10 cellular contexts compared by ENCODE assay signal in genomic region chr5:6188344-6188743, GRCh38.
DNase-seq lines count a peak whose midpoint lies in the region; ATAC-seq and TF ChIP-seq lines count a peak whose summit lies in the region.
"Had no signal": no experiment of that assay in that cellular context is flagged by ENCODE, and none has a peak within 500 bp of the region (broad histone marks: within the 10 kb centered on the region; RNA-seq: fewer than 3 reads in every experiment).

No MANE protein-coding gene starts in this region.

- no peaks in the 10 kb centered on the region for H3K36me3 ChIP-seq in adrenal gland (replicated peaks in 1 of 2)

- H3K4me3 ChIP-seq in adrenal gland: no peak overlapping the region

- TF ChIP-seq CTCF in adrenal gland (IDR thresholded peaks at IDR 0.05): no peak

- TF ChIP-seq POLR2A in adrenal gland (IDR thresholded peaks at IDR 0.05): no peak

- H3K27ac ChIP-seq in adrenal gland: no peak overlapping the region

- DNase-seq in NCI-H1436 (lab: John Stamatoyannopoulos, UW) (peak; percentile 18), NCI-H1436 treated with DMSO at 0.1 percent for 48 hours (lab: John Stamatoyannopoulos, UW) (no peak), memory B cell (ENCODE audit: low spot score in 2 of 2) (peak in 1 of 2 donors; percentile 14), HUDEP-2 (lab: John Stamatoyannopoulos, UW; ENCODE audit: unreplicated experiment in 76 of 76) (no peak), cerebellar cortex (ENCODE audit: low spot score) (no peak), adrenal gland (no peak)
- DNase-seq: activated CD4-positive, alpha-beta memory T cell treated with anti-CD3 and anti-CD28 coated beads, Interleukin-2, amount 10 ng/mL, durations not matched to agents 7 days and 5 days had no signal

- 82 to 86% (median 85%) methylated on average over 6 of the region's 6 CpGs for WGBS in adrenal gland, 4 donors

- H3K9me3 ChIP-seq in adrenal gland (replicated peaks in 1 of 3): no peaks in the 10 kb centered on the region

- H3K27me3 Mint-ChIP-seq in memory B cell: peaks cover 3% of the 10 kb centered on the region
- H3K27me3 Mint-ChIP-seq: activated CD4-positive, alpha-beta memory T cell treated with anti-CD3 and anti-CD28 coated beads, Interleukin-2, amount 10 ng/mL, durations not matched to agents 7 days and 5 days; IgD-negative memory B cell had no signal

- peak overlapping the region; percentile 40 for H3K4me3 Mint-ChIP-seq in memory B cell
- H3K4me3 Mint-ChIP-seq: activated CD4-positive, alpha-beta memory T cell treated with anti-CD3 and anti-CD28 coated beads, Interleukin-2, amount 10 ng/mL, durations not matched to agents 7 days and 5 days had no signal

- H3K4me1 ChIP-seq in adrenal gland (replicated peaks in 1 of 2): no peaks in the 10 kb centered on the region

- H3K9me3 Mint-ChIP-seq in memory B cell: peaks cover 3% of the 10 kb centered on the region
- H3K9me3 Mint-ChIP-seq: activated CD4-positive, alpha-beta memory T cell treated with anti-CD3 and anti-CD28 coated beads, Interleukin-2, amount 10 ng/mL, durations not matched to agents 7 days and 5 days had no signal

- peaks cover 21% of the 10 kb centered on the region for H3K4me1 Mint-ChIP-seq in memory B cell
- H3K4me1 Mint-ChIP-seq: activated CD4-positive, alpha-beta memory T cell treated with anti-CD3 and anti-CD28 coated beads, Interleukin-2, amount 10 ng/mL, durations not matched to agents 7 days and 5 days had no signal

- H3K27ac Mint-ChIP-seq in memory B cell: peak overlapping the region; percentile 29
- H3K27ac Mint-ChIP-seq: activated CD4-positive, alpha-beta memory T cell treated with anti-CD3 and anti-CD28 coated beads, Interleukin-2, amount 10 ng/mL, durations not matched to agents 7 days and 5 days; IgD-negative memory B cell had no signal

- H3K27me3 ChIP-seq in adrenal gland: no peaks in the 10 kb centered on the region

- intact Hi-C loops in adrenal gland (cut with DNase I): no loop called here

- peaks cover 4% of the 10 kb centered on the region for H3K36me3 Mint-ChIP-seq in memory B cell

- ATAC-seq in GM21786 (IDR thresholded peaks at IDR 0.05; ENCODE audit: unreplicated experiment) (peak; percentile 95), HG03432 (IDR thresholded peaks at IDR 0.05; ENCODE audit: unreplicated experiment) (peak; percentile 99), memory B cell (ENCODE audit: low read depth) (peak; percentile 98)
